8 cellular contexts compared by ENCODE assay signal in genomic region chr1:192550922-192551534, GRCh38. TPM values are rescaled to one million over a fixed set of nuclear protein-coding genes. Genes with fewer than 3 reads are reported as not detected.
DNase-seq lines count a peak whose midpoint lies in the region; ATAC-seq, FAIRE-seq and TF ChIP-seq lines count a peak whose summit lies in the region.

No MANE protein-coding gene starts in this region.

- peak overlapping the region; percentile 7; the same call in 1 of the 2 replicates for H3K9ac ChIP-seq in MM.1S (ENCODE audit: low read length)

- peaks cover 13% of the 10 kb centered on the region for H3F3A ChIP-seq in MM.1S (ENCODE audit: insufficient read depth, low read length)

- no peaks in the 10 kb centered on the region for H4K20me1 ChIP-seq in MM.1S (ENCODE audit: insufficient read depth, low read length)

- DNase-seq in GM18507 (ENCODE audit: extremely low spot score, insufficient read length, low read depth) (no peak), HCEC 1CT (peak; percentile 93), MM.1S (peak; percentile 52), choroid plexus epithelial cell (ENCODE audit: low read depth) (peak; percentile 91), urothelium cell line (ENCODE audit: low spot score) (peak; percentile 32), left ventricle myocardium superior (no peak), NCI-H748 treated with DMSO at 0.1 percent for 48 hours (lab: John Stamatoyannopoulos, UW) (no peak), Peyer's patch (no peak)

- H3K9me3 ChIP-seq in MM.1S (replicated peaks; ENCODE audit: insufficient read depth, low read length) (no peaks in the 10 kb centered on the region), Peyer's patch (no peaks in the 10 kb centered on the region)

- intact Hi-C loops in left ventricle myocardium superior (cut with micrococcal nuclease), result no loop called here

- FAIRE-seq in GM18507 (lab: Jason Lieb, UNC) (peak; percentile 90), urothelium cell line (lab: Jason Lieb, UNC) (no peak)

- no peaks in the 10 kb centered on the region for H3K79me2 ChIP-seq in MM.1S (ENCODE audit: low read length)

- peak overlapping the region; percentile 28 for H3K4me2 ChIP-seq in MM.1S (ENCODE audit: low read depth, low read length)

- no peak for TF ChIP-seq POLR2A in Peyer's patch (IDR thresholded peaks at IDR 0.05)

- H3K27ac ChIP-seq in MM.1S (ENCODE audit: low read length), result peak overlapping the region; percentile 56; the same call in 1 of the 2 replicates
- H3K27ac ChIP-seq in Peyer's patch, result peak overlapping the region in 2 of 4 donors; percentile 2 to 28

- ATAC-seq in left ventricle myocardium superior, result no peak

- H3K4me1 ChIP-seq in MM.1S (ENCODE audit: low read length), result peaks cover 18% of the 10 kb centered on the region
- H3K4me1 ChIP-seq in Peyer's patch, result no peaks in the 10 kb centered on the region

- H3K4me3 ChIP-seq in MM.1S (ENCODE audit: low read length) (no peak overlapping the region), choroid plexus epithelial cell (ENCODE audit: low read depth, low read length) (no peak overlapping the region), Peyer's patch (no peak overlapping the region)

- no peaks in the 10 kb centered on the region for H3K36me3 ChIP-seq in MM.1S (replicated peaks; ENCODE audit: insufficient read depth, low read length)
- no peaks in the 10 kb centered on the region for H3K36me3 ChIP-seq in Peyer's patch

- H3K27me3 ChIP-seq in MM.1S (replicated peaks; ENCODE audit: insufficient read depth, low read length), result no peaks in the 10 kb centered on the region
- H3K27me3 ChIP-seq in Peyer's patch, result no peaks in the 10 kb centered on the region

- peak overlapping the region; percentile 37 for H2AFZ ChIP-seq in MM.1S (ENCODE audit: low read length)

- TF ChIP-seq CTCF in MM.1S (IDR thresholded peaks at IDR 0.05; ENCODE audit: low read length) (no peak), choroid plexus epithelial cell (conservative IDR thresholded peaks at IDR 0.05; ENCODE audit: low read depth, low read length) (peak; percentile 3), Peyer's patch (IDR thresholded peaks at IDR 0.05) (no peak)

- H3K9me2 ChIP-seq in MM.1S (replicated peaks; ENCODE audit: insufficient read depth, low read length), result no peaks in the 10 kb centered on the region

RNA-seq across cellular contexts. Expression of gene RGS1, which starts 24.5 kb away (rescaled TPM):
- total RNA-seq in left ventricle myocardium superior (0.59 TPM), Peyer's patch (100 to 1,000 TPM in 1 of 4 donors, 10 to 100 TPM in 2, 1 to 10 TPM in 1; 5.3 to 149 (median 20.0) TPM)

Comparison
In these comparisons a context has a peak if more than half of its experiments do, and no peak if none do; other contexts are left out.
1. DNase-seq: peak in HCEC 1CT (single experiment), MM.1S (single experiment), choroid plexus epithelial cell (single experiment) and urothelium cell line (single experiment); none in GM18507 (single experiment), left ventricle myocardium superior (single experiment), NCI-H748 treated with DMSO at 0.1 percent for 48 hours (single experiment) and Peyer's patch (0 of 3).